Comparison of ENCODE assay signal across 17 cellular contexts in genomic region chr5:108529381-108529780, GRCh38.
A peak's percentile ranks its signal among the peaks of the same experiment; 100 is the strongest.
DNase-seq lines count a peak whose midpoint lies in the region; FAIRE-seq and TF ChIP-seq lines count a peak whose summit lies in the region.
"Had no signal": no experiment of that assay in that cellular context is flagged by ENCODE, and none has a peak within 500 bp of the region (broad histone marks: within the 10 kb centered on the region; RNA-seq: fewer than 3 reads in every experiment).

No MANE protein-coding gene starts in this region.

- H3K27me3 ChIP-seq in bronchial epithelial cell (ENCODE audit: control insufficient read depth, insufficient read depth, low read length) (no peaks in the 10 kb centered on the region), kidney epithelial cell (ENCODE audit: control insufficient read depth, insufficient read depth, low read length) (no peaks in the 10 kb centered on the region)
- H3K27me3 ChIP-seq: gastroesophageal sphincter, left lung, neutrophil, testis had no signal

- H3K36me3 ChIP-seq in bronchial epithelial cell (ENCODE audit: control insufficient read depth, insufficient read depth, low read length) (no peaks in the 10 kb centered on the region), kidney epithelial cell (ENCODE audit: control insufficient read depth, insufficient read depth, low read length) (no peaks in the 10 kb centered on the region)
- H3K36me3 ChIP-seq: gastroesophageal sphincter, left lung, neutrophil had no signal

- TF ChIP-seq CTCF in bronchial epithelial cell (IDR thresholded peaks at IDR 0.05; ENCODE audit: insufficient read depth, low read length, severe bottlenecking) (no peak), kidney epithelial cell (IDR thresholded peaks at IDR 0.05; ENCODE audit: insufficient read depth, low read length, poor library complexity, severe bottlenecking) (no peak)

- H3K4me3 ChIP-seq in bronchial epithelial cell (ENCODE audit: low read depth, low read length) = no peak overlapping the region
- H3K4me3 ChIP-seq in kidney epithelial cell (ENCODE audit: low read depth, low read length) = no peak overlapping the region
- H3K4me3 ChIP-seq: gastroesophageal sphincter, left lung, testis had no signal

- FAIRE-seq in bronchial epithelial cell (lab: Jason Lieb, UNC) = no peak

- DNase-seq in AG08395 (ENCODE audit: low spot score) (peak; percentile 55), HS-5 (ENCODE audit: low read depth) (peak; percentile 30), bronchial epithelial cell (ENCODE audit: low read depth) (peak; percentile 58), kidney epithelial cell (ENCODE audit: low read depth) (peak; percentile 1), DMS153 treated with DMSO at 0.1 percent for 48 hours (lab: John Stamatoyannopoulos, UW; ENCODE audit: unreplicated experiment) (no peak), SKM-1 treated with dmso at 0.1 percent for 144 hours (lab: John Stamatoyannopoulos, UW; ENCODE audit: unreplicated experiment) (no peak), NAMALWA (ENCODE audit: low spot score) (no peak), SK-N-DZ (ENCODE audit: low spot score) (no peak)
- DNase-seq: activated CD4-positive, alpha-beta memory T cell treated with anti-CD3 and anti-CD28 coated beads, Interleukin-2, amount 10 ng/mL, durations not matched to agents 7 days and 5 days; activated naive CD4-positive, alpha-beta T cell; CD4-positive, alpha-beta T cell; left lung; NCI-H146; stimulated activated CD4-positive, alpha-beta T cell treated with anti-CD3 and anti-CD28 coated beads, Interleukin-15, amount 100 ng/mL, for 24 hours; testis had no signal

Comparison
In these comparisons a context has a peak if more than half of its experiments do, and no peak if none do; other contexts are left out.
1. DNase-seq: peak in AG08395 (single experiment), HS-5 (single experiment), bronchial epithelial cell (single experiment) and kidney epithelial cell (single experiment); none in DMS153 treated with DMSO at 0.1 percent for 48 hours (single experiment), SKM-1 treated with dmso at 0.1 percent for 144 hours (single experiment), NAMALWA (single experiment) and SK-N-DZ (single experiment).